ENCODE assay signal across 12 cellular contexts in genomic region chr3:102038477-102039142, GRCh38.
DNase-seq lines count a peak whose midpoint lies in the region; ATAC-seq, FAIRE-seq and TF ChIP-seq lines count a peak whose summit lies in the region.
"Had no signal": no experiment of that assay in that cellular context is flagged by ENCODE, and none has a peak within 500 bp of the region (broad histone marks: within the 10 kb centered on the region; RNA-seq: fewer than 3 reads in every experiment).

No MANE protein-coding gene starts in this region.

- peak; percentile 97 for FAIRE-seq in GM19239 (lab: Jason Lieb, UNC)

- no TSS peak for BruUV-seq in A673 (replicated peaks; lab: Mats Ljungman, UMichigan)

- H3K4me3 ChIP-seq in A673 (ENCODE audit: low read depth, low read length, poor library complexity, severe bottlenecking) = no peak overlapping the region

- H3K27me3 ChIP-seq in A673 (replicated peaks; ENCODE audit: insufficient read depth, low read depth, low read length, poor library complexity) = no peaks in the 10 kb centered on the region
- H3K27me3 ChIP-seq in foreskin keratinocyte = no peaks in the 10 kb centered on the region
- H3K27me3 ChIP-seq: brain microvascular endothelial cell had no signal

- H3K36me3 ChIP-seq in A673 (ENCODE audit: insufficient read depth, low read length, poor library complexity, severe bottlenecking) = no peaks in the 10 kb centered on the region
- H3K36me3 ChIP-seq: brain microvascular endothelial cell had no signal

- H3K27me3 Mint-ChIP-seq in natural killer cell (ENCODE audit: low read depth in 2 of 2) = peaks cover 0 to 2% of the 10 kb centered on the region in 2 donors

- no peak overlapping the region for H3K27ac Mint-ChIP-seq in natural killer cell

- ATAC-seq in HG02938 (IDR thresholded peaks at IDR 0.05; ENCODE audit: unreplicated experiment) (peak; percentile 81), foreskin keratinocyte (no peak), natural killer cell (no peak)

- H3K27ac ChIP-seq in A673 (ENCODE audit: low read depth, low read length, poor library complexity, severe bottlenecking) (peak overlapping the region; percentile 76), foreskin keratinocyte (no peak overlapping the region), RWPE1 (no peak overlapping the region)
- H3K27ac ChIP-seq: brain microvascular endothelial cell, VCaP had no signal

- H3K9me3 Mint-ChIP-seq in natural killer cell = peaks cover 0 to 5% of the 10 kb centered on the region in 2 donors

- TF ChIP-seq CTCF in A673 (conservative IDR thresholded peaks at IDR 0.05; ENCODE audit: low read depth, low read length) = no peak
- TF ChIP-seq CTCF in foreskin keratinocyte (conservative IDR thresholded peaks at IDR 0.05) = no peak
- TF ChIP-seq CTCF in RWPE1 (conservative IDR thresholded peaks at IDR 0.05; ENCODE audit: low read depth) = no peak
- TF ChIP-seq CTCF in natural killer cell (IDR thresholded peaks at IDR 0.05) = no peak

- no peak overlapping the region for H3K4me3 Mint-ChIP-seq in natural killer cell
- H3K4me3 Mint-ChIP-seq: neural crest cell had no signal

- H3K9me3 ChIP-seq in A673 (ENCODE audit: low read depth, low read length, poor library complexity, severe bottlenecking) = peaks cover 4% of the 10 kb centered on the region

- POLR2A ChIA-PET in A673 (lab: Charles Lee; ENCODE audit: low non-redundant PET) = no interaction called here
- POLR2A ChIA-PET in RWPE1 (lab: Yijun Ruan, JAX; ENCODE audit: low non-redundant PET) = interaction anchor here (0.7 kb wide), 1 partner anchor 18 kb away, joined by 3 read pairs; no protein-coding TSS in a partner anchor

- DNase-seq in A673 (ENCODE audit: low spot score) = peak; percentile 82
- peak; percentile 24 for DNase-seq in GM19239 (ENCODE audit: insufficient read length, low spot score)
- DNase-seq in NOMO-1 treated with DMSO at 0.1 percent for 48 hours (lab: John Stamatoyannopoulos, UW; ENCODE audit: unreplicated experiment) = peak; percentile 66
- no peak for DNase-seq in foreskin keratinocyte
- DNase-seq in activated naive CD4-positive, alpha-beta T cell treated with anti-CD3 and anti-CD28 coated beads, Interleukin-2, amount 50 U/mL, for 16 hours = no peak
- DNase-seq in RWPE1 (ENCODE audit: low spot score) = no peak
- no peak for DNase-seq in natural killer cell
- DNase-seq: brain microvascular endothelial cell, NCI-H2029 treated with DMSO at 0.1 percent for 48 hours had no signal

- intact Hi-C loops in A673 (cut with micrococcal nuclease; ENCODE audit: unreplicated experiment) (loop anchor here (1.0 to 10.0 kb wide), 4 partner anchors 146 to 224 kb away; no protein-coding TSS in a partner anchor), natural killer cell (cut with micrococcal nuclease) (no loop called here)

- H3K4me1 ChIP-seq in A673 (ENCODE audit: insufficient read depth, low read length, poor library complexity, severe bottlenecking) = peaks cover 17% of the 10 kb centered on the region
- H3K4me1 ChIP-seq in foreskin keratinocyte = no peaks in the 10 kb centered on the region

- CTCF ChIA-PET in A673 (lab: Charles Lee) = interaction anchor here (0.6 to 1.2 kb wide), 3 partner anchors 143 to 224 kb away, joined by 3 to 10 read pairs (median 8); no protein-coding TSS in a partner anchor
- CTCF ChIA-PET in RWPE1 (lab: Yijun Ruan, JAX) = interaction anchor here (0.7 kb wide), 1 partner anchor 236 kb away, joined by 3 read pairs; no protein-coding TSS in a partner anchor

- H3K4me1 Mint-ChIP-seq in natural killer cell = peaks cover 0 to 5% of the 10 kb centered on the region in 2 donors
- H3K4me1 Mint-ChIP-seq: neural crest cell had no signal

- no peaks in the 10 kb centered on the region for H3K36me3 Mint-ChIP-seq in natural killer cell

Comparison
In these comparisons a context has a peak if more than half of its experiments do, and no peak if none do; other contexts are left out.
1. DNase-seq: peak in A673 (single experiment), GM19239 (single experiment) and NOMO-1 treated with DMSO at 0.1 percent for 48 hours (single experiment); none in foreskin keratinocyte (0 of 2), activated naive CD4-positive, alpha-beta T cell treated with anti-CD3 and anti-CD28 coated beads, Interleukin-2, amount 50 U/mL, for 16 hours (single experiment), RWPE1 (single experiment) and natural killer cell (single experiment).